ENCODE assay signal across 31 cellular contexts in the genomic region with DNA sequence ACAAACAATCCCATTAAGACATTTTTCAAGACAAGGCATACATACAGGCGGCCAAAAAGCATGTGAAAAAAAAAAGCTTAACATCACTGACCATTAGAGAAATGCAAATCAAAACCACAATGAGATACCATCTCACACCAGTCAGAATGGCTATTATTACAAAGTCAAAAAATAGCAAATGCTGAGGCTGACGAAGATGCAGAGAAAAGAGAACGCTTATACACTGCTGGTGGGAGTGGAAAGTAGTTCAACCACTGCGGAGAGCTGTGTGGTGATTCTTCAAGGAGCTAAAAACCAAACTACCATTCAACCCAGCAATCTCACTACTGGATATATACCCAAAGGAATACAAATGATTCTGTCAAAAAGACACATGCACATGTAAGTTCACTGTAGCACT.
"Had no signal": no experiment of that assay in that cellular context is flagged by ENCODE, and none has a peak within 500 bp of the region (broad histone marks: within the 10 kb centered on the region; RNA-seq: fewer than 3 reads in every experiment).

No MANE protein-coding gene starts in this region.

- H3K4me3 Mint-ChIP-seq: activated CD4-positive, alpha-beta memory T cell treated with anti-CD3 and anti-CD28 coated beads, Interleukin-2, amount 10 ng/mL, durations not matched to agents 7 days and 5 days; activated CD4-positive, alpha-beta T cell treated with anti-CD3 and anti-CD28 coated beads for 36 hours; activated CD4-positive, alpha-beta T cell treated with anti-CD3 and anti-CD28 coated beads, Interleukin-2, amount 10 ng/mL, durations not matched to agents 24 days and 14 days; activated naive CD4-positive, alpha-beta T cell treated with anti-CD3 and anti-CD28 coated beads, Interleukin-2, amount 10 ng/mL, durations not matched to agents 7 days and 5 days; activated naive CD8-positive, alpha-beta T cell treated with anti-CD3 and anti-CD28 coated beads, Interleukin-2, amount 10 ng/mL, durations not matched to agents 7 days and 5 days; activated T-cell treated with anti-CD3 and anti-CD28 coated beads, Interleukin-2, amount 50 U/mL, for 24 hours; activated T-cell treated with anti-CD3 and anti-CD28 coated beads, Interleukin-2, amount 50 U/mL, for 72 hours; brain; T-helper 17 cell; T-helper 2 cell treated with Interferon-gamma antibody and Interleukin-4, amounts not matched to agents 5 μg/mL and 100 μg/mL, for 36 hours had no signal

- ATAC-seq: activated CD4-positive, alpha-beta T cell treated with anti-CD3 and anti-CD28 coated beads for 36 hours; activated naive CD4-positive, alpha-beta T cell treated with anti-CD3 and anti-CD28 coated beads, Interleukin-2, amount 50 U/mL, for 72 hours; activated T-cell treated with anti-CD3 and anti-CD28 coated beads, Interleukin-2, amount 50 U/mL, for 72 hours; T-helper 17 cell had no signal

- H3K4me3 ChIP-seq: ascending aorta, breast epithelium, cardiac muscle cell, colonic mucosa, esophagus squamous epithelium had no signal

- H3K9me3 ChIP-seq: ascending aorta, breast epithelium, colonic mucosa, esophagus squamous epithelium had no signal

- H3K4me1 Mint-ChIP-seq: activated CD4-positive, alpha-beta memory T cell treated with anti-CD3 and anti-CD28 coated beads, Interleukin-2, amount 10 ng/mL, durations not matched to agents 7 days and 5 days; activated CD4-positive, alpha-beta T cell treated with anti-CD3 and anti-CD28 coated beads for 36 hours; activated CD4-positive, alpha-beta T cell treated with anti-CD3 and anti-CD28 coated beads, Interleukin-2, amount 10 ng/mL, durations not matched to agents 24 days and 14 days; activated naive CD4-positive, alpha-beta T cell treated with anti-CD3 and anti-CD28 coated beads, Interleukin-2, amount 10 ng/mL, durations not matched to agents 7 days and 5 days; activated naive CD8-positive, alpha-beta T cell treated with anti-CD3 and anti-CD28 coated beads, Interleukin-2, amount 10 ng/mL, durations not matched to agents 7 days and 5 days; brain; T-helper 17 cell had no signal

- H3K27ac ChIP-seq: ascending aorta, breast epithelium, cardiac muscle cell, colonic mucosa, epithelial cell of prostate, esophagus squamous epithelium had no signal

- FAIRE-seq: endometrium, endothelial cell of umbilical vein, frontal cortex had no signal

- H3K36me3 Mint-ChIP-seq: activated naive CD4-positive, alpha-beta T cell treated with anti-CD3 and anti-CD28 coated beads, Interleukin-2, amount 10 ng/mL, durations not matched to agents 7 days and 5 days; activated naive CD8-positive, alpha-beta T cell treated with anti-CD3 and anti-CD28 coated beads, Interleukin-2, amount 10 ng/mL, durations not matched to agents 7 days and 5 days; brain had no signal

- H3K27me3 Mint-ChIP-seq: activated CD4-positive, alpha-beta memory T cell treated with anti-CD3 and anti-CD28 coated beads, Interleukin-2, amount 10 ng/mL, durations not matched to agents 7 days and 5 days; activated CD4-positive, alpha-beta T cell treated with anti-CD3 and anti-CD28 coated beads for 36 hours; activated CD4-positive, alpha-beta T cell treated with anti-CD3 and anti-CD28 coated beads, Interleukin-2, amount 10 ng/mL, durations not matched to agents 24 days and 14 days; activated naive CD4-positive, alpha-beta T cell treated with anti-CD3 and anti-CD28 coated beads, Interleukin-2, amount 10 ng/mL, durations not matched to agents 7 days and 5 days; activated naive CD8-positive, alpha-beta T cell treated with anti-CD3 and anti-CD28 coated beads, Interleukin-2, amount 10 ng/mL, durations not matched to agents 7 days and 5 days; activated T-cell treated with anti-CD3 and anti-CD28 coated beads, Interleukin-2, amount 50 U/mL, for 24 hours; brain; T-helper 17 cell had no signal

- DNase-seq: activated CD4-positive, alpha-beta memory T cell treated with anti-CD3 and anti-CD28 coated beads, Interleukin-2, amount 10 ng/mL, durations not matched to agents 7 days and 5 days; activated CD4-positive, alpha-beta T cell treated with anti-CD3 and anti-CD28 coated beads for 36 hours; activated CD4-positive, alpha-beta T cell treated with anti-CD3 and anti-CD28 coated beads, Interleukin-2, amount 10 ng/mL, durations not matched to agents 24 days and 14 days; activated CD4-positive, CD25-positive, alpha-beta regulatory T cell; activated CD4-positive, CD25-positive, alpha-beta regulatory T cell treated with anti-CD3 and anti-CD28 coated beads, Interleukin-2, amount 50 U/mL, for 72 hours; activated CD8-positive, alpha-beta memory T cell treated with anti-CD3 and anti-CD28 coated beads, Interleukin-2, amount 50 U/mL, for 48 hours; activated gamma-delta T cell; activated naive CD4-positive, alpha-beta T cell; activated naive CD4-positive, alpha-beta T cell treated with anti-CD3 and anti-CD28 coated beads, Interleukin-2, amount 10 ng/mL, durations not matched to agents 7 days and 5 days; activated naive CD8-positive, alpha-beta T cell treated with anti-CD3 and anti-CD28 coated beads, Interleukin-2, amount 10 ng/mL, durations not matched to agents 7 days and 5 days; activated T-cell treated with anti-CD3 and anti-CD28 coated beads for 4 hours; activated T-cell treated with anti-CD3 and anti-CD28 coated beads, Interleukin-2, amount 50 U/mL, for 24 hours; activated T-cell treated with anti-CD3 and anti-CD28 coated beads, Interleukin-2, amount 50 U/mL, for 72 hours; central memory CD4-positive, alpha-beta T cell; cerebellar nuclear complex; colonic mucosa; effector CD8-positive, alpha-beta T cell; esophagus squamous epithelium; head of caudate nucleus; T-helper 17 cell; T1000 had no signal

- H3K27ac Mint-ChIP-seq: activated CD4-positive, alpha-beta memory T cell treated with anti-CD3 and anti-CD28 coated beads, Interleukin-2, amount 10 ng/mL, durations not matched to agents 7 days and 5 days; activated CD4-positive, alpha-beta T cell treated with anti-CD3 and anti-CD28 coated beads for 36 hours; activated CD4-positive, alpha-beta T cell treated with anti-CD3 and anti-CD28 coated beads, Interleukin-2, amount 10 ng/mL, durations not matched to agents 24 days and 14 days; activated naive CD4-positive, alpha-beta T cell treated with anti-CD3 and anti-CD28 coated beads, Interleukin-2, amount 10 ng/mL, durations not matched to agents 7 days and 5 days; activated naive CD4-positive, alpha-beta T cell treated with anti-CD3 and anti-CD28 coated beads, Interleukin-2, amount 50 U/mL, for 72 hours; activated naive CD8-positive, alpha-beta T cell treated with anti-CD3 and anti-CD28 coated beads, Interleukin-2, amount 10 ng/mL, durations not matched to agents 7 days and 5 days; activated T-cell treated with anti-CD3 and anti-CD28 coated beads, Interleukin-2, amount 50 U/mL, for 24 hours; activated T-cell treated with anti-CD3 and anti-CD28 coated beads, Interleukin-2, amount 50 U/mL, for 72 hours; brain; T-helper 17 cell; T-helper 2 cell treated with Interferon-gamma antibody and Interleukin-4, amounts not matched to agents 5 μg/mL and 100 μg/mL, for 36 hours had no signal

- H3K4me1 ChIP-seq: ascending aorta, breast epithelium, colonic mucosa, esophagus squamous epithelium had no signal

- H3K36me3 ChIP-seq: ascending aorta, breast epithelium, cardiac muscle cell, colonic mucosa, esophagus squamous epithelium had no signal

- H3K27me3 ChIP-seq: ascending aorta, breast epithelium, cardiac muscle cell, colonic mucosa, esophagus squamous epithelium had no signal
